ENCODE assay signal across 8 cellular contexts in genomic region chr22:49852898-49853894, GRCh38. TPM values are rescaled to one million over a fixed set of nuclear protein-coding genes. Genes with fewer than 3 reads are reported as not detected.
DNase-seq lines count a peak whose midpoint lies in the region; TF ChIP-seq lines count a peak whose summit lies in the region.

Gene ZBED4, plus strand, starts transcription at chr22:49853844. Its CDS starts 29,819 bp downstream, at chr22:49883663.

- peak within 1 kb of the TSS; percentile 96 for H3K27ac Mint-ChIP-seq in nephron progenitor cell
- peak within 1 kb of the TSS; percentile 91 for H3K27ac Mint-ChIP-seq in stimulated activated naive CD8-positive, alpha-beta T cell treated with anti-CD3 and anti-CD28 coated beads, Interleukin-15, Interleukin-2, amounts not matched to agents 100 ng/mL and 50 ng/mL, for 24 hours

- H3K27ac ChIP-seq in MM.1S (ENCODE audit: low read length), result peak within 1 kb of the TSS; percentile 98

- TF ChIP-seq CTCF in MM.1S (IDR thresholded peaks at IDR 0.05; ENCODE audit: low read length) (no peak), fibroblast of villous mesenchyme (IDR thresholded peaks at IDR 0.05; ENCODE audit: insufficient read depth, low read depth, low read length) (no peak), nephron progenitor cell (IDR thresholded peaks at IDR 0.05) (no peak)

- peak within 1 kb of the TSS; percentile 97 for H3K9ac ChIP-seq in MM.1S (ENCODE audit: low read length)

- no peaks in the 10 kb centered on the region for H3K9me3 Mint-ChIP-seq in nephron progenitor cell
- no peaks in the 10 kb centered on the region for H3K9me3 Mint-ChIP-seq in stimulated activated naive CD8-positive, alpha-beta T cell treated with anti-CD3 and anti-CD28 coated beads, Interleukin-15, Interleukin-2, amounts not matched to agents 100 ng/mL and 50 ng/mL, for 24 hours

- peaks cover 8% of the 10 kb centered on the region for H3F3A ChIP-seq in MM.1S (ENCODE audit: insufficient read depth, low read length)

- H3K4me3 Mint-ChIP-seq in nephron progenitor cell, result peak within 1 kb of the TSS; percentile 95
- H3K4me3 Mint-ChIP-seq in stimulated activated naive CD8-positive, alpha-beta T cell treated with anti-CD3 and anti-CD28 coated beads, Interleukin-15, Interleukin-2, amounts not matched to agents 100 ng/mL and 50 ng/mL, for 24 hours, result peak within 1 kb of the TSS; percentile 97

- peaks cover 36% of the 10 kb centered on the region for H3K4me1 Mint-ChIP-seq in nephron progenitor cell
- peaks cover 31% of the 10 kb centered on the region for H3K4me1 Mint-ChIP-seq in stimulated activated naive CD8-positive, alpha-beta T cell treated with anti-CD3 and anti-CD28 coated beads, Interleukin-15, Interleukin-2, amounts not matched to agents 100 ng/mL and 50 ng/mL, for 24 hours (ENCODE audit: low read depth)

- peaks cover 10% of the 10 kb centered on the region; the same call in 1 of the 2 replicates for H3K4me1 ChIP-seq in MM.1S (ENCODE audit: low read length)

- peak within 1 kb of the TSS; percentile 99 for H3K4me2 ChIP-seq in MM.1S (ENCODE audit: low read depth, low read length)

- H3K9me2 ChIP-seq in MM.1S (replicated peaks; ENCODE audit: insufficient read depth, low read length), result no peaks in the 10 kb centered on the region

- 0 out of 2 replicates have a peak, but pooled peaks cover 5% of the 10 kb centered on the region for H4K20me1 ChIP-seq in MM.1S (ENCODE audit: insufficient read depth, low read length)

- H3K27me3 ChIP-seq in MM.1S (replicated peaks; ENCODE audit: insufficient read depth, low read length), result peaks cover 13% of the 10 kb centered on the region

- H3K4me3 ChIP-seq in MM.1S (ENCODE audit: low read length) (peak within 1 kb of the TSS; percentile 85), fibroblast of villous mesenchyme (ENCODE audit: low read depth, low read length) (peak within 1 kb of the TSS; percentile 76)

- H3K27me3 Mint-ChIP-seq in nephron progenitor cell (ENCODE audit: low read depth, poor library complexity), result peaks cover 48% of the 10 kb centered on the region
- H3K27me3 Mint-ChIP-seq in stimulated activated naive CD8-positive, alpha-beta T cell treated with anti-CD3 and anti-CD28 coated beads, Interleukin-15, Interleukin-2, amounts not matched to agents 100 ng/mL and 50 ng/mL, for 24 hours, result peaks cover 13% of the 10 kb centered on the region

- no peaks in the 10 kb centered on the region for H3K36me3 ChIP-seq in MM.1S (replicated peaks; ENCODE audit: insufficient read depth, low read length)

- no peaks in the 10 kb centered on the region for H3K9me3 ChIP-seq in MM.1S (replicated peaks; ENCODE audit: insufficient read depth, low read length)

- H2AFZ ChIP-seq in MM.1S (ENCODE audit: low read length), result peak within 1 kb of the TSS; percentile 89

- H3K36me3 Mint-ChIP-seq in nephron progenitor cell (ENCODE audit: low read depth), result peaks cover 2% of the 10 kb centered on the region
- H3K36me3 Mint-ChIP-seq in stimulated activated naive CD8-positive, alpha-beta T cell treated with anti-CD3 and anti-CD28 coated beads, Interleukin-15, Interleukin-2, amounts not matched to agents 100 ng/mL and 50 ng/mL, for 24 hours (ENCODE audit: low read depth), result peaks cover 9% of the 10 kb centered on the region

- H3K79me2 ChIP-seq in MM.1S (ENCODE audit: low read length), result peaks cover 41% of the 10 kb centered on the region

- peak; percentile 98 for DNase-seq in GDM1 (lab: John Stamatoyannopoulos, UW)
- peak; percentile 92 for DNase-seq in HCEC 1CT
- DNase-seq in MM.1S, result peak; percentile 99
- peak; percentile 83 for DNase-seq in SIG-M5 treated with dmso at 0.1 percent for 504 hours (lab: John Stamatoyannopoulos, UW; ENCODE audit: unreplicated experiment)
- peak; percentile 98 for DNase-seq in activated gamma-delta T cell treated with Interleukin-2 at 50 U/mL for 16 hours
- DNase-seq in fibroblast of villous mesenchyme (ENCODE audit: low read depth), result peak; percentile 96
- peak; percentile 99 for DNase-seq in nephron progenitor cell

RNA-seq across cellular contexts. Expression of gene ZBED4, which starts in this region (rescaled TPM):
- 10.6 and 13.4 TPM in 2 replicates for total RNA-seq in fibroblast of villous mesenchyme

Comparison
In these comparisons a context has a peak if more than half of its experiments do, and no peak if none do; other contexts are left out.
1. Peak in every context shown above with its lines: DNase-seq, H3K4me3 ChIP-seq and H3K27ac ChIP-seq.